ENCODE assay signal across 24 cellular contexts in the genomic region with DNA sequence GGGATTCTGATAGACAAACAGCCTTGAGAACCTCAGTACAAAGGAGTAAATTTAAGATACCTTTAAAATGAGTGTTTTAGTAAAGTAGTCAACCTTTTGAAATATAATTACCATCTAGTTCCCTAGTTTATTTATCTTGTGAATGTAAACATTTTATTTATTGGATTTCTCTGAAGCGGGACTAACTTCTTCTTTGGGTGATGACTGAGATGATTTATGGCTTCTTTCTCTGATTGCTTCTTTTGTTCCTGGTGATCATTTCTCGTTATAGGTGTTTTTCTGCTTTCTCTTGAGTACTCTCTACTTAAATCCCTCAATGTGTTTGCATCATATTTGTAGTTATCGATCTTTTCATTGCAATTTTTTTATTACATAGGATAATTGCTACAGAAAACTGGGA. TPM values are rescaled to one million over a fixed set of nuclear protein-coding genes. Genes with fewer than 3 reads are reported as not detected.
"Had no signal": no experiment of that assay in that cellular context is flagged by ENCODE, and none has a peak within 500 bp of the region (broad histone marks: within the 10 kb centered on the region; RNA-seq: fewer than 3 reads in every experiment).

No MANE protein-coding gene starts in this region.

- H3K27ac Mint-ChIP-seq: dendritic cell treated with granulocyte-macrophage colony-stimulating factor and Interleukin-4, amounts not matched to agents 40 ng/mL and 50 ng/mL, for 4 days; effector memory CD8-positive, alpha-beta T cell; memory B cell; natural killer cell treated with Interleukin-12 subunit alpha and Interleukin-12 subunit beta and Interleukin-15 and Interleukin-18, amount 100 ng/mL, for 72 hours; neural progenitor cell; type B pancreatic cell had no signal

- H3K4me3 ChIP-seq: hepatocyte, left ventricle myocardium inferior, lower lobe of right lung, neural progenitor cell, ovary, right atrium auricular region, sigmoid colon, skin epidermis, stomach, uterus had no signal

- H3K9me3 ChIP-seq: left ventricle myocardium inferior, lower lobe of right lung, ovary, right atrium auricular region, sigmoid colon, stomach, uterus had no signal

- H3K9me3 Mint-ChIP-seq: dendritic cell treated with granulocyte-macrophage colony-stimulating factor and Interleukin-4, amounts not matched to agents 40 ng/mL and 50 ng/mL, for 4 days; effector memory CD8-positive, alpha-beta T cell; memory B cell; natural killer cell treated with Interleukin-12 subunit alpha and Interleukin-12 subunit beta and Interleukin-15 and Interleukin-18, amount 100 ng/mL, for 72 hours; neural progenitor cell; type B pancreatic cell had no signal

- H3K4me3 Mint-ChIP-seq: dendritic cell treated with granulocyte-macrophage colony-stimulating factor and Interleukin-4, amounts not matched to agents 40 ng/mL and 50 ng/mL, for 4 days; effector memory CD8-positive, alpha-beta T cell; memory B cell; natural killer cell treated with Interleukin-12 subunit alpha and Interleukin-12 subunit beta and Interleukin-15 and Interleukin-18, amount 100 ng/mL, for 72 hours; neural progenitor cell; type B pancreatic cell had no signal

- DNase-seq: effector memory CD8-positive, alpha-beta T cell; foreskin keratinocyte; kidney; left cardiac atrium; left ventricle myocardium inferior; lower lobe of right lung; midbrain; nucleus accumbens; ovary; sigmoid colon; stimulated activated CD4-positive, alpha-beta T cell treated with anti-CD3 and anti-CD28 coated beads, Interleukin-12 subunit alpha, Interleukin-12 subunit beta, amount 100 ng/mL, for 4 hours; stimulated activated naive CD4-positive, alpha-beta T cell; stomach; substantia nigra; uterus had no signal

- FAIRE-seq: kidney had no signal

- H3K36me3 Mint-ChIP-seq: memory B cell; natural killer cell treated with Interleukin-12 subunit alpha and Interleukin-12 subunit beta and Interleukin-15 and Interleukin-18, amount 100 ng/mL, for 72 hours; neural progenitor cell; type B pancreatic cell had no signal

- H3K4me1 ChIP-seq: foreskin keratinocyte, left ventricle myocardium inferior, uterus had no signal

- ATAC-seq: effector memory CD8-positive, alpha-beta T cell; foreskin keratinocyte; left cardiac atrium; lower lobe of right lung; natural killer cell treated with Interleukin-12 subunit alpha and Interleukin-12 subunit beta and Interleukin-15 and Interleukin-18, amount 100 ng/mL, for 72 hours had no signal

- H3K36me3 ChIP-seq: left ventricle myocardium inferior, lower lobe of right lung, neural progenitor cell, ovary, right atrium auricular region, sigmoid colon, stomach, uterus had no signal

- H3K27me3 ChIP-seq: hepatocyte, neural progenitor cell, ovary, right atrium auricular region, sigmoid colon, uterus had no signal

- H3K27ac ChIP-seq: foreskin keratinocyte, hepatocyte, left ventricle myocardium inferior, lower lobe of right lung, neural progenitor cell, ovary, right atrium auricular region, sigmoid colon, skin epidermis, stomach, uterus had no signal

RNA-seq across cellular contexts. Expression of gene PRDM6, which starts 33.2 kb away (rescaled TPM):
- total RNA-seq: epithelial cell of proximal tubule; natural killer cell treated with Interleukin-12 subunit alpha and Interleukin-12 subunit beta and Interleukin-15 and Interleukin-18, amount 100 ng/mL, for 72 hours had no signal
